ENCODE assay signal across 30 cellular contexts in genomic region chr1:104082221-104082620, GRCh38.
"Had no signal": no experiment of that assay in that cellular context is flagged by ENCODE, and none has a peak within 500 bp of the region (broad histone marks: within the 10 kb centered on the region; RNA-seq: fewer than 3 reads in every experiment).

No MANE protein-coding gene starts in this region.

- H3K4me3 ChIP-seq: adrenal gland, body of pancreas, colonic mucosa, dorsolateral prefrontal cortex, pancreas, prostate gland, skin epidermis, suprapubic skin, tibial artery had no signal

- H3K4me1 ChIP-seq: adrenal gland, body of pancreas, colonic mucosa, pancreas, prostate gland, suprapubic skin, tibial artery had no signal

- H3K4me1 Mint-ChIP-seq: activated CD4-positive, alpha-beta T cell treated with anti-CD3 and anti-CD28 coated beads, Interleukin-2, amount 10 ng/mL, durations not matched to agents 7 days and 5 days; activated CD8-positive, alpha-beta memory T cell treated with anti-CD3 and anti-CD28 coated beads, Interleukin-2, amount 10 ng/mL, durations not matched to agents 7 days and 5 days; naive thymus-derived CD4-positive, alpha-beta T cell had no signal

- H3K9me3 ChIP-seq: adrenal gland, body of pancreas, colonic mucosa, pancreas, prostate gland, suprapubic skin, tibial artery had no signal

- DNase-seq: activated CD4-positive, alpha-beta T cell treated with anti-CD3 and anti-CD28 coated beads for 1 hour; activated CD4-positive, alpha-beta T cell treated with anti-CD3 and anti-CD28 coated beads, Interleukin-2, amount 10 ng/mL, durations not matched to agents 7 days and 5 days; activated CD8-positive, alpha-beta memory T cell treated with anti-CD3 and anti-CD28 coated beads, Interleukin-2, amount 10 ng/mL, durations not matched to agents 7 days and 5 days; activated CD8-positive, alpha-beta T cell treated with anti-CD3 and anti-CD28 coated beads for 36 hours; activated naive CD4-positive, alpha-beta T cell; activated T-cell treated with anti-CD3 and anti-CD28 coated beads, Interleukin-2, amount 50 U/mL, for 48 hours; adrenal gland; aorta; body of pancreas; cerebellar nuclear complex; colonic mucosa; dorsolateral prefrontal cortex; effector memory CD4-positive, alpha-beta T cell; head of caudate nucleus; hippocampal formation; immature natural killer cell; midbrain; naive thymus-derived CD4-positive, alpha-beta T cell; pancreas; retina; stimulated activated CD4-positive, alpha-beta T cell treated with anti-CD3 and anti-CD28 coated beads, Interleukin-4, amount 100 ng/mL, for 4 hours; stimulated activated naive CD4-positive, alpha-beta T cell; T-helper 2 cell; tibial artery had no signal

- H3K36me3 Mint-ChIP-seq: activated CD8-positive, alpha-beta memory T cell treated with anti-CD3 and anti-CD28 coated beads, Interleukin-2, amount 10 ng/mL, durations not matched to agents 7 days and 5 days; activated naive CD8-positive, alpha-beta T cell; immature natural killer cell; naive thymus-derived CD4-positive, alpha-beta T cell had no signal

- ATAC-seq: activated CD8-positive, alpha-beta memory T cell treated with anti-CD3 and anti-CD28 coated beads, Interleukin-2, amount 10 ng/mL, durations not matched to agents 7 days and 5 days; activated CD8-positive, alpha-beta T cell treated with anti-CD3 and anti-CD28 coated beads for 36 hours; body of pancreas; naive thymus-derived CD4-positive, alpha-beta T cell; pancreas; sciatic nerve had no signal

- H3K27ac Mint-ChIP-seq: activated CD4-positive, alpha-beta T cell treated with anti-CD3 and anti-CD28 coated beads, Interleukin-2, amount 10 ng/mL, durations not matched to agents 7 days and 5 days; activated CD8-positive, alpha-beta memory T cell treated with anti-CD3 and anti-CD28 coated beads, Interleukin-2, amount 10 ng/mL, durations not matched to agents 7 days and 5 days; activated CD8-positive, alpha-beta T cell treated with anti-CD3 and anti-CD28 coated beads for 36 hours; activated naive CD8-positive, alpha-beta T cell; activated T-helper 2 cell treated with anti-CD3 and anti-CD28 coated beads, Interferon-gamma antibody, Interleukin-2, Interleukin-4, amounts not matched to agents 10 μg/mL and 5 μg/mL and 100 μg/mL, durations not matched to agents 14 hours and 24 hours and 36 hours; naive thymus-derived CD4-positive, alpha-beta T cell had no signal

- H3K27ac ChIP-seq: adrenal gland, body of pancreas, colonic mucosa, dorsolateral prefrontal cortex, pancreas, prostate gland, skin epidermis, suprapubic skin, tibial artery had no signal

- FAIRE-seq: pancreas had no signal

- H3K36me3 ChIP-seq: adrenal gland, colonic mucosa, pancreas, prostate gland, suprapubic skin, tibial artery had no signal

- H3K4me3 Mint-ChIP-seq: activated CD4-positive, alpha-beta T cell treated with anti-CD3 and anti-CD28 coated beads, Interleukin-2, amount 10 ng/mL, durations not matched to agents 7 days and 5 days; activated CD8-positive, alpha-beta memory T cell treated with anti-CD3 and anti-CD28 coated beads, Interleukin-2, amount 10 ng/mL, durations not matched to agents 7 days and 5 days; activated CD8-positive, alpha-beta T cell treated with anti-CD3 and anti-CD28 coated beads for 36 hours; activated naive CD8-positive, alpha-beta T cell; immature natural killer cell; naive thymus-derived CD4-positive, alpha-beta T cell had no signal

- H3K9me3 Mint-ChIP-seq: activated CD4-positive, alpha-beta T cell treated with anti-CD3 and anti-CD28 coated beads, Interleukin-2, amount 10 ng/mL, durations not matched to agents 7 days and 5 days; activated CD8-positive, alpha-beta T cell treated with anti-CD3 and anti-CD28 coated beads for 36 hours; activated T-helper 2 cell treated with anti-CD3 and anti-CD28 coated beads, Interferon-gamma antibody, Interleukin-2, Interleukin-4, amounts not matched to agents 10 μg/mL and 5 μg/mL and 100 μg/mL, durations not matched to agents 14 hours and 24 hours and 36 hours had no signal

- H3K27me3 Mint-ChIP-seq: activated CD4-positive, alpha-beta T cell treated with anti-CD3 and anti-CD28 coated beads, Interleukin-2, amount 10 ng/mL, durations not matched to agents 7 days and 5 days; activated CD8-positive, alpha-beta memory T cell treated with anti-CD3 and anti-CD28 coated beads, Interleukin-2, amount 10 ng/mL, durations not matched to agents 7 days and 5 days; activated CD8-positive, alpha-beta T cell treated with anti-CD3 and anti-CD28 coated beads for 36 hours; activated naive CD8-positive, alpha-beta T cell; naive thymus-derived CD4-positive, alpha-beta T cell had no signal

- H3K27me3 ChIP-seq: adrenal gland, body of pancreas, colonic mucosa, dorsolateral prefrontal cortex, pancreas, suprapubic skin, tibial artery had no signal
